Comparison of ENCODE assay signal across 18 cellular contexts in the genomic region with DNA sequence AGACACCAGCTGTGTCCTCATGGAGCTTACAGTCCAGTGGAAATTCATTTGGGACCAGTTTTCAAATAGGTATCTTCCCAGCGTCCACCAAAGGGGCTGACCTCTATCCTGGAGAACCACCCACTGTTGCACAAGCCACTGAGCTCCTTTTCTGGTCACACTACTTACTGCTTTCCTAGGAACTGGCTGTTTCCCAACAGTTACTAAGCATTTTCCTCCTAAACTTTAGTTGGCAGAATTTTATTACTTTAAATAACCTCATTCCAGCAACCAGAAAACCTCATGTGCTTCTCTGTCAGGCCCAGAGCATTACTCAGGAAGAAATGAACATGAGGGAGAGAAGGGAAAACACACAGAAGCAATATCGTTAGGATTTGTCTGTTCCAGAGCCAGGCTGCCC.
DNase-seq lines count a peak whose midpoint lies in the region; ATAC-seq and TF ChIP-seq lines count a peak whose summit lies in the region.
"Had no signal": no experiment of that assay in that cellular context is flagged by ENCODE, and none has a peak within 500 bp of the region (broad histone marks: within the 10 kb centered on the region; RNA-seq: fewer than 3 reads in every experiment).

No MANE protein-coding gene starts in this region.

- H2AFZ ChIP-seq in GM23338 = no peak overlapping the region

- H3K4me1 ChIP-seq in GM23338 (ENCODE audit: insufficient read depth) (peaks cover 20% of the 10 kb centered on the region), HAP-1 (no peaks in the 10 kb centered on the region; the same call in 1 of the 2 replicates)
- H3K4me1 ChIP-seq: A549, SJCRH30 had no signal

- in situ Hi-C loops in HAP-1 (cut with MboI; ENCODE audit: low sequenced_read_pairs) = no loop called here

- H3K4me3 Mint-ChIP-seq in GM23338 = no peak overlapping the region
- H3K4me3 Mint-ChIP-seq: CD4-positive, CD25-positive, alpha-beta regulatory T cell had no signal

- no peaks in the 10 kb centered on the region for H3K36me3 Mint-ChIP-seq in GM23338 (ENCODE audit: low read depth)
- H3K36me3 Mint-ChIP-seq: CD4-positive, CD25-positive, alpha-beta regulatory T cell had no signal

- no peaks in the 10 kb centered on the region for H4K20me1 ChIP-seq in GM23338 (replicated peaks; ENCODE audit: insufficient read depth)

- H3K4me2 ChIP-seq in GM23338 = no peak overlapping the region
- H3K4me2 ChIP-seq: A549 had no signal

- H3K36me3 ChIP-seq in GM23338 (ENCODE audit: insufficient read depth) = no peaks in the 10 kb centered on the region
- H3K36me3 ChIP-seq in HAP-1 (replicated peaks) = no peaks in the 10 kb centered on the region
- H3K36me3 ChIP-seq: MG63, SJCRH30 had no signal

- no peak overlapping the region for H3K27ac Mint-ChIP-seq in GM23338
- H3K27ac Mint-ChIP-seq: CD4-positive, CD25-positive, alpha-beta regulatory T cell had no signal

- H3K9me3 ChIP-seq in HAP-1 = no peaks in the 10 kb centered on the region
- H3K9me3 ChIP-seq: A549, MG63, SJCRH30 had no signal

- H3K9me3 Mint-ChIP-seq in GM23338 = no peaks in the 10 kb centered on the region

- peaks cover 21% of the 10 kb centered on the region for H3K4me1 Mint-ChIP-seq in GM23338
- H3K4me1 Mint-ChIP-seq: CD4-positive, CD25-positive, alpha-beta regulatory T cell had no signal

- no peaks in the 10 kb centered on the region for H3K79me2 ChIP-seq in GM23338 (replicated peaks; ENCODE audit: insufficient read depth)

- TF ChIP-seq CTCF in GM23338 (conservative IDR thresholded peaks at IDR 0.05; ENCODE audit: low read depth in 2 of 2) = no peak

- no peaks in the 10 kb centered on the region for H3F3A ChIP-seq in GM23338 (replicated peaks; ENCODE audit: low read depth)

- DNase-seq in AG20443 (ENCODE audit: low spot score) (peak; percentile 53), amniotic epithelial cell (ENCODE audit: low read depth) (peak; percentile 3), left lobe of liver (ENCODE audit: low spot score) (no peak), skeletal muscle cell (ENCODE audit: low read depth) (peak; percentile 8), NOMO-1 treated with dmso at 0.1 percent for 144 hours (lab: John Stamatoyannopoulos, UW; ENCODE audit: unreplicated experiment) (no peak), GM23338 (ENCODE audit: low spot score) (no peak), NCI-H2081 (lab: John Stamatoyannopoulos, UW) (no peak), HAP-1 (ENCODE audit: low spot score in 2 of 2) (no peak)
- DNase-seq: CD4-positive, CD25-positive, alpha-beta regulatory T cell; KG1; MG63; NCI-H1105; NCI-H187; NCI-H2171; NCI-H82; RPMI8226; SJCRH30 had no signal

- no peak overlapping the region for H3K4me3 ChIP-seq in skeletal muscle cell (ENCODE audit: low read depth, low read length)
- H3K4me3 ChIP-seq in GM23338 = no peak overlapping the region
- no peak overlapping the region for H3K4me3 ChIP-seq in HAP-1
- H3K4me3 ChIP-seq: A549, MG63, SJCRH30 had no signal

- H3K27me3 Mint-ChIP-seq in GM23338 (ENCODE audit: insufficient read depth, low read depth, poor library complexity) = peaks cover 3% of the 10 kb centered on the region
- H3K27me3 Mint-ChIP-seq: CD4-positive, CD25-positive, alpha-beta regulatory T cell had no signal

- H3K27ac ChIP-seq in GM23338 (ENCODE audit: low read depth) = no peak overlapping the region
- H3K27ac ChIP-seq: A549, SJCRH30 had no signal

- peaks cover 18% of the 10 kb centered on the region; the same call in 1 of the 2 replicates for H3K9me2 ChIP-seq in GM23338 (ENCODE audit: insufficient read depth)

- ATAC-seq in left lobe of liver (peak; percentile 23), GM23338 (no peak)
- ATAC-seq: A549 had no signal

- H3K27me3 ChIP-seq in GM23338 (ENCODE audit: insufficient read depth) (no peaks in the 10 kb centered on the region), HAP-1 (ENCODE audit: low read depth) (no peaks in the 10 kb centered on the region)
- H3K27me3 ChIP-seq: MG63, SJCRH30 had no signal

TF ChIP-seq in GM23338, 12 proteins besides CTCF, POLR2A, EP300 and RAD21:
- no peak for TF ChIP-seq EZH2 (IDR thresholded peaks at IDR 0.05; ENCODE audit: low read depth, unreplicated experiment)
- no peak for TF ChIP-seq NANOG (IDR thresholded peaks at IDR 0.05; ENCODE audit: borderline replicate concordance)
- no peak for TF ChIP-seq ZNF462 (CRISPR knock-in tag; IDR thresholded peaks at IDR 0.05)
- TF ChIP-seq EZH2phosphoT487 (IDR thresholded peaks at IDR 0.05; ENCODE audit: unreplicated experiment) = no peak
- no peak for TF ChIP-seq POLR2AphosphoS5 (IDR thresholded peaks at IDR 0.05; ENCODE audit: low read depth)
- no peak for TF ChIP-seq ZNF114 (CRISPR knock-in tag; IDR thresholded peaks at IDR 0.05)

Comparison
In these comparisons a context has a peak if more than half of its experiments do, and no peak if none do; other contexts are left out.
1. DNase-seq: peak in AG20443 (single experiment), amniotic epithelial cell (single experiment) and skeletal muscle cell (single experiment); none in left lobe of liver (single experiment), NOMO-1 treated with dmso at 0.1 percent for 144 hours (single experiment), GM23338 (single experiment), NCI-H2081 (0 of 2) and HAP-1 (0 of 2).